ENCODE assay signal across 2 cellular contexts in the genomic region with DNA sequence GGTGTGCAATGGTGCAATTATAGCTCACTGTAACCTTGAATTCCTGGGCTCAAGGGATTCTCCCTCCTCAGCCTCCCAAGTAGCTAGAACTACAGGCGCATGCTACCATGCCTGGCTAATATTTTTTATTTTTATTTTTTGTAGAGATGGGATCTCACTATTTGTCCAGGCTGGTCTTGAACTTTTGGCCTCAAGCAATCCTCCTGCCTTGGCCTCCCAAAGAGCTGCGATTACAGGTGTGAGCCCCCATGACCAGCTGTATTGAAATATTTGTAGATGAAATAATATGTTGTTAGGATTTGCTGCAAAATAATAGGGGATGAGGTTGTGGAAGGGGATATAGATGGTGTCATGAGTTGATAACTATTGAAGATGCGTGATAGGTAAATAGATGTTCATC.
TF ChIP-seq lines count a peak whose summit lies in the region.

No MANE protein-coding gene starts in this region.

TF ChIP-seq in GM12891, 5 proteins besides CTCF, POLR2A, EP300 and RAD21:
- TF ChIP-seq PAX5 (IDR thresholded peaks at IDR 0.05; ENCODE audit: insufficient read depth, low read length, severe bottlenecking) (no peak), POLR2AphosphoS5 (IDR thresholded peaks at IDR 0.05; ENCODE audit: low read depth, low read length) (no peak), SPI1 (IDR thresholded peaks at IDR 0.05; ENCODE audit: low read depth, low read length) (no peak)
TF ChIP-seq in GM12891: peak in this region for 0.

TF ChIP-seq in K562, 482 proteins besides CTCF, POLR2A, EP300 and RAD21:
- no peak for TF ChIP-seq ZBTB8A (IDR thresholded peaks at IDR 0.05; ENCODE audit: partially characterized antibody)
- no peak for TF ChIP-seq NCOA4 (IDR thresholded peaks at IDR 0.05; ENCODE audit: partially characterized antibody)
- no peak for TF ChIP-seq HDAC3 (IDR thresholded peaks at IDR 0.05; ENCODE audit: borderline replicate concordance, partially characterized antibody)
- peak; percentile 46; the same call in 1 of the 2 replicates for TF ChIP-seq ZNF121 (CRISPR knock-in tag; conservative IDR thresholded peaks at IDR 0.05)
- no peak for TF ChIP-seq MCM7 (IDR thresholded peaks at IDR 0.05)
- TF ChIP-seq NRF1 (conservative IDR thresholded peaks at IDR 0.05 in 1 of 2, IDR thresholded peaks at IDR 0.05 in 1 of 2) = no peak
- TF ChIP-seq, protein P1, sequence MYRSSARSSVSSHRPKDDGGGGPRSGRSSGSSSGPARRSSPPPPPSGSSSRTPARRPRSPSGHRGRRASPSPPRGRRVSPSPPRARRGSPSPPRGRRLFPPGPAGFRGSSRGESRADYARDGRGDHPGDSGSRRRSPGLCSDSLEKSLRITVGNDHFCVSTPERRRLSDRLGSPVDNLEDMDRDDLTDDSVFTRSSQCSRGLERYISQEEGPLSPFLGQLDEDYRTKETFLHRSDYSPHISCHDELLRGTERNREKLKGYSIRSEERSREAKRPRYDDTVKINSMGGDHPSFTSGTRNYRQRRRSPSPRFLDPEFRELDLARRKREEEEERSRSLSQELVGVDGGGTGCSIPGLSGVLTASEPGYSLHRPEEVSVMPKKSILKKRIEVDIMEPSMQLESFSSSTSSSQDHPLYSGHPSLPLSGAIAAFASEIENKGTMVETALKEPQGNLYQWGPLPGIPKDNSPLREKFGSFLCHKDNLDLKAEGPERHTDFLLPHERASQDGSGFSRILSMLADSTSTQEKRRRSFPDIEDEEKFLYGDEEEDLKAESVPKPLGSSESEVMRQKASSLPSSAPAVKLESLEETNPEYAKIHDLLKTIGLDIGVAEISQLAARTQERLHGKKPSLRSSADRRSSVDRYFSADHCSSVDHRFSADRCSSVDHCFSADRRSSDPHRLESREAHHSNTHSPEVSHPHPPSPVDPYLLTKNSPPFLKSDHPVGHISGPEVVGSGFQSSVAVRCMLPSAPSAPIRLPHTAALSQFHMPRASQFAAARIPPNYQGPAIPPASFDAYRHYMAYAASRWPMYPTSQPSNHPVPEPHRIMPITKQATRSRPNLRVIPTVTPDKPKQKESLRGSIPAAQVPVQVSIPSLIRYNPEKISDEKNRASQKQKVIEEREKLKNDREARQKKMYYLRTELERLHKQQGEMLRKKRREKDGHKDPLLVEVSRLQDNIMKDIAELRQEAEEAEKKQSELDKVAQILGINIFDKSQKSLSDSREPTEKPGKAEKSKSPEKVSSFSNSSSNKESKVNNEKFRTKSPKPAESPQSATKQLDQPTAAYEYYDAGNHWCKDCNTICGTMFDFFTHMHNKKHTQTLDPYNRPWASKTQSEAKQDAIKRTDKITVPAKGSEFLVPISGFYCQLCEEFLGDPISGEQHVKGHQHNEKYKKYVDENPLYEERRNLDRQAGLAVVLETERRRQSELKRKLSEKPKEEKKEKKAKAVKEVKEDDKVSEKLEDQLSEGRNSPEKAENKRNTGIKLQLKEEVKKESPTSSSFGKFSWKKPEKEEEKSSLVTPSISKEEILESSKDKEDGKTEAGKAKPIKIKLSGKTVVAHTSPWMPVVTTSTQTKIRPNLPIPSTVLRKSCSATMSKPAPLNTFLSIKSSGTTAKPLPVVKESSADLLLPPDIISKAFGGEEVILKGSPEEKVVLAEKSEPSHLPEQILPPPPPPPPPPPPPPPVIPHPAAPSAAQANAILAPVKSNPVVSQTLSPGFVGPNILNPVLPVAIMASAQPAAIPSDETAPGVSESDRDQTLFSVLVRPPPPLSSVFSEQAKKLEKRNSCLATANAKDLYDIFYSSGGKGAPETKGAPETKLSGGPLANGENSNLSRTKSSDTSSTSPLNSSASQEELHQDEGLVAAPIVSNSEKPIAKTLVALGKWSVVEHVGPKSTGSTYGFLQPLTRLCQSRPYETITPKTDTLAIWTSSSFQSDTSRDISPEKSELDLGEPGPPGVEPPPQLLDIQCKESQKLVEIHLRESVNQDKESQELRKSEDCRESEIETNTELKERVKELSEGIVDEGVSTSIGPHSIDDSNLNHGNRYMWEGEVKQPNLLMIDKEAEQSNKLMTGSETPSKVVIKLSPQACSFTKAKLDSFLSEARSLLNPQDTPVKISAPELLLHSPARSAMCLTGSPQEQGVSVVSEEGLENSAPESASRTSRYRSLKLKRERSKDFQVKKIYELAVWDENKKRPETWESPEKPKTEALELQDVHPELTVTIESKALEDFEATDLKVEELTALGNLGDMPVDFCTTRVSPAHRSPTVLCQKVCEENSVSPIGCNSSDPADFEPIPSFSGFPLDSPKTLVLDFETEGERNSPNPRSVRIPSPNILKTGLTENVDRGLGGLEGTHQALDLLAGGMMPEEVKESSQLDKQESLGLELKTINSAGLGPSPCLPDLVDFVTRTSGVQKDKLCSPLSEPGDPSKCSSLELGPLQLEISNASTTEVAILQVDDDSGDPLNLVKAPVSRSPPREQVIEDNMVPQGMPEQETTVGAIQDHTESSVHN (IDR thresholded peaks at IDR 0.05; ENCODE audit: borderline replicate concordance in 1 of 2, low read depth in 1 of 2) = no peak
- TF ChIP-seq GTF2A2 (tag; IDR thresholded peaks at IDR 0.05) = no peak
